8 cellular contexts compared by ENCODE assay signal in the genomic region with DNA sequence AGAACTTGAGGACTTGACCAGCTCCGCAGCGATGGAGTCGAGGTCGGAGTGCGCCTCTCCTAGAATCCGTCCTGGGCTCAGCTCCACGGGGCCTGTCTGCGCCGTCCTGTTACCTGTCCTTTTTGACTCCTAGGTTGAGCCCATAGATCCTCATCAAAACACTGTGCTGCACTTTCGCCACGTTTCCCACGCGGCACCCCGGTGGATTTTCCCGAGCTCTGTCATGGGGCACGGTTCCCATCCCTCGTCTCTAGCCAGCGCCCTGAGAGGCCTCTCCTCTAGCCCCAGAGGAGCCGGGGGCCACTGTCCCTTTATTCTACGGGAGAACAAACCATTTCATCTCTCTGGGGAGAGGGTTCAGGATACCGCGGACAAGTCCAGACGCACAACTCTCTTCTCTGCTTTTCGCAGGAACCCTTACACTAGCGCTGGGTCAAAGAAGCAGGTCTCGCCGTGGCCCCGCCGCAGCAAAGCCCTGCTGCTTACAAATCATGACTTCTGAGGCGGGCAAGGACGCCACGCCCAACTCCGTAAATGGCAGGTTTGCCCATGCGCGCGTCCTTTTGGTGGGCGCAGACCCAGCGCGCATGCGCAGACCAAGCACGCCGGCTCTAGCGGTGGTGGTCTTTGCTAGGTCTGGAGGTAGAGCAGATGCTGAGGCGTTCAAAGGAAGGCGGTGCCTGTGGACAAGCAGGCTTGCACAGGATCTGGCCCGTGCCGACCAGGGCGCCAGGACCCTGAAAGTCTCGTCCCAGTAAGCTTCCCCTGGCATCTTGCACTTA. TPM values are rescaled to one million over a fixed set of nuclear protein-coding genes. Genes with fewer than 3 reads are reported as not detected.
DNase-seq lines count a peak whose midpoint lies in the region; ATAC-seq and TF ChIP-seq lines count a peak whose summit lies in the region.

No MANE protein-coding gene starts in this region.

- H3K27me3 Mint-ChIP-seq in CD8-positive, alpha-beta memory T cell: peaks cover 0 to 1% of the 10 kb centered on the region in 2 donors
- H3K27me3 Mint-ChIP-seq in activated naive CD4-positive, alpha-beta T cell treated with anti-CD3 and anti-CD28 coated beads, Interleukin-2, amount 10 ng/mL, durations not matched to agents 7 days and 5 days: peaks cover 22% of the 10 kb centered on the region

- H3K27ac ChIP-seq in CD8-positive, alpha-beta memory T cell (ENCODE audit: low read depth, low read length): no peak overlapping the region

- peaks cover 5% of the 10 kb centered on the region for H3K4me1 ChIP-seq in CD8-positive, alpha-beta memory T cell (ENCODE audit: insufficient read depth, low read length)

- peak; percentile 79 for TF ChIP-seq POLR2A in Raji (IDR thresholded peaks at IDR 0.05; ENCODE audit: insufficient read depth, low read depth, low read length)

- CTCF ChIA-PET in CD8-positive, alpha-beta memory T cell (lab: Charles Lee): no interaction called here
- CTCF ChIA-PET in activated naive CD4-positive, alpha-beta T cell treated with anti-CD3 and anti-CD28 coated beads, Interleukin-2, amount 10 ng/mL, durations not matched to agents 7 days and 5 days (lab: Charles Lee): no interaction called here

- ATAC-seq in GM19438 (IDR thresholded peaks at IDR 0.05; ENCODE audit: low read depth, unreplicated experiment) (peak; percentile 95), HG03565 (IDR thresholded peaks at IDR 0.05; ENCODE audit: unreplicated experiment) (peak; percentile 92)

- peaks cover 0 to 5% (median 0%) of the 10 kb centered on the region in 3 donors for H3K36me3 Mint-ChIP-seq in CD8-positive, alpha-beta memory T cell
- no peaks in the 10 kb centered on the region for H3K36me3 Mint-ChIP-seq in activated naive CD4-positive, alpha-beta T cell treated with anti-CD3 and anti-CD28 coated beads, Interleukin-2, amount 10 ng/mL, durations not matched to agents 7 days and 5 days

- H3K27ac Mint-ChIP-seq in CD8-positive, alpha-beta memory T cell: peak overlapping the region; percentile 58 to 92 (median 79)
- H3K27ac Mint-ChIP-seq in activated naive CD4-positive, alpha-beta T cell treated with anti-CD3 and anti-CD28 coated beads, Interleukin-2, amount 10 ng/mL, durations not matched to agents 7 days and 5 days: no peak overlapping the region

- H3K9me3 Mint-ChIP-seq in CD8-positive, alpha-beta memory T cell: no peaks in the 10 kb centered on the region
- H3K9me3 Mint-ChIP-seq in activated naive CD4-positive, alpha-beta T cell treated with anti-CD3 and anti-CD28 coated beads, Interleukin-2, amount 10 ng/mL, durations not matched to agents 7 days and 5 days: no peaks in the 10 kb centered on the region

- peak; percentile 46 to 91 (median 78) for DNase-seq in CD8-positive, alpha-beta memory T cell
- DNase-seq in activated naive CD4-positive, alpha-beta T cell treated with anti-CD3 and anti-CD28 coated beads, Interleukin-2, amount 10 ng/mL, durations not matched to agents 7 days and 5 days: peak; percentile 59
- DNase-seq in cardiac septum (ENCODE audit: low spot score): peak; percentile 77
- peak; percentile 55 for DNase-seq in skeletal muscle cell (ENCODE audit: low read depth)
- DNase-seq in ecto neural progenitor cell (ENCODE audit: low spot score): no peak

- POLR2A ChIA-PET in CD8-positive, alpha-beta memory T cell (lab: Charles Lee): no interaction called here

- peaks cover 17 to 26% (median 17%) of the 10 kb centered on the region in 3 donors for H3K4me1 Mint-ChIP-seq in CD8-positive, alpha-beta memory T cell
- H3K4me1 Mint-ChIP-seq in activated naive CD4-positive, alpha-beta T cell treated with anti-CD3 and anti-CD28 coated beads, Interleukin-2, amount 10 ng/mL, durations not matched to agents 7 days and 5 days: peaks cover 10% of the 10 kb centered on the region

- H3K4me3 Mint-ChIP-seq in CD8-positive, alpha-beta memory T cell: peak overlapping the region; percentile 82 to 95 (median 93)
- peak overlapping the region; percentile 64 for H3K4me3 Mint-ChIP-seq in activated naive CD4-positive, alpha-beta T cell treated with anti-CD3 and anti-CD28 coated beads, Interleukin-2, amount 10 ng/mL, durations not matched to agents 7 days and 5 days

- peak overlapping the region; percentile 71 for H3K4me3 ChIP-seq in CD8-positive, alpha-beta memory T cell (ENCODE audit: low read length)
- H3K4me3 ChIP-seq in skeletal muscle cell (ENCODE audit: low read depth, low read length): peak overlapping the region; percentile 64

- intact Hi-C loops in cardiac septum (cut with DNase I): no loop called here

- H3K27me3 ChIP-seq in CD8-positive, alpha-beta memory T cell (ENCODE audit: insufficient read depth, low read length, poor library complexity, severe bottlenecking): no peaks in the 10 kb centered on the region

- H3K9me3 ChIP-seq in CD8-positive, alpha-beta memory T cell (ENCODE audit: low read length): no peaks in the 10 kb centered on the region

- no peaks in the 10 kb centered on the region for H3K36me3 ChIP-seq in CD8-positive, alpha-beta memory T cell (ENCODE audit: insufficient read depth, low read length)

RNA-seq across cellular contexts. Expression of a gene that starts 10.3 kb away (rescaled TPM):
- 1 to 10 TPM in 1 of 2 experiments, under 1 TPM in 1; 0.64 to 1.8 TPM for total RNA-seq in CD8-positive, alpha-beta memory T cell
- not detected for polyA plus RNA-seq in CD8-positive, alpha-beta memory T cell
- 0.62 TPM for total RNA-seq in cardiac septum

RNA-seq across cellular contexts. Expression of a gene that starts 30.3 kb away (rescaled TPM):
- 10 to 100 TPM; 40.7 to 50.3 TPM for total RNA-seq in CD8-positive, alpha-beta memory T cell
- polyA plus RNA-seq in CD8-positive, alpha-beta memory T cell: 46.9 TPM
- total RNA-seq in cardiac septum: 15.6 TPM
